ENCODE assay signal across 8 cellular contexts in the genomic region with DNA sequence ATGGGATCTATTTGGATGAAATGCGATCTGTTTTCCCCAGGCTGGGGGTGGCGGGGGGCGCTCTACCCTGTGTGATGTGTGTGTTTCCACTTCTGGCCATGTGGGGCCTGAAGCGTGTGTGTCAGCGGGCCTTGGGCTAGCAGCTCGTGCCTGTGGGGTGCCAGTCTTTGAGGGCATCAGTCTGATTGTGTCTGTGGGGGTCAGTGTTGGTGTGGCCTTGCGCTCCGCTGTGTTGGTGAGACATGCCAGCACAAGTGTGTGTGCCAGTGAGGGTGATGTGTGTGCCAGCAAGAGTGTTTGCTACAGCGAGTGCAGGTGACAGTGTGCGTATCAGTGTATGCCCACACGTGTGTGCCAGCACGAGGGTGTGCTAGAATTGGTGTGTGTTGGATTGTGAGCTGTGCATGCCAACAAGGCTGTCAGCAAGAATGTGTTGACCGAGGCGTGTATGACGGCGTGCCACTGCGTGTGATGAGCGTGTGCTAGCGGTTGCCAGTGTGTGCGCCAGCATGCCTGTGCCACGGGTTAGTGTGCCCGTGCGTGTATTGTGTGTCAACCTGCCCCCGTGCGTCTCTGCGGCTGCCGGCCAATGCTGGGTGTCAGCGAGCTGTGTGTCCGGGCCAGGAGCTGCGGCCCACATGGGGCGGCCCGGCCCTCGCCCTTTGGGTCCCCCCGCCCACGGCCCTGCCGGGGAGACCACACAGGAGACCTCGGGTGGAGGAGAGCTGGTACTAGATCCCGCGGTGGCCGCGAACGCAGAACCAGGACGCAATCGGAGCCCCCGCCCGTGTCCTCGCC. TPM values are rescaled to one million over a fixed set of nuclear protein-coding genes. Genes with fewer than 3 reads are reported as not detected.
A peak's percentile ranks its signal among the peaks of the same experiment; 100 is the strongest.
DNase-seq lines count a peak whose midpoint lies in the region; ATAC-seq, FAIRE-seq and TF ChIP-seq lines count a peak whose summit lies in the region.

No MANE protein-coding gene starts in this region.

- H3K9me3 ChIP-seq in H1 (ENCODE audit: insufficient read depth in 2 of 2, low read depth in 1 of 2, low read length in 1 of 2) (no peaks in the 10 kb centered on the region), muscle layer of colon (ENCODE audit: low read length) (no peaks in the 10 kb centered on the region), thyroid gland (no peaks in the 10 kb centered on the region)

- peak overlapping the region; percentile 20; the same call in 1 of the 2 replicates for H4K8ac ChIP-seq in H1 (ENCODE audit: extremely low read depth, insufficient read depth, low read length)

- FAIRE-seq in H1 (lab: Jason Lieb, UNC) = no peak

- intact Hi-C loops in activated CD4-positive, alpha-beta memory T cell treated with anti-CD3 and anti-CD28 coated beads for 36 hours (cut with micrococcal nuclease) = no loop called here
- intact Hi-C loops in thyroid gland (cut with DNase I) = no loop called here

- peak overlapping the region in 2 of 4 experiments; percentile 10 to 20; a peak in 1 of 7 replicates for H3K9ac ChIP-seq in H1 (replicated peaks in 1 of 4; ENCODE audit: extremely low read depth in 1 of 4, low read depth in 3 of 4, low read length in 3 of 4)
- H3K9ac ChIP-seq in muscle layer of colon (ENCODE audit: low read length) = peak overlapping the region; percentile 83

- no peak for TF ChIP-seq EP300 in H1 (IDR thresholded peaks at IDR 0.05; ENCODE audit: borderline replicate concordance in 1 of 2, low read depth in 2 of 2, low read length in 2 of 2)

- no peak overlapping the region for H3K23ac ChIP-seq in H1 (ENCODE audit: insufficient read length)

- WGBS in H1 (ENCODE audit: extremely low coverage in 1 of 2, insufficient coverage in 1 of 2, insufficient read length in 1 of 2, insufficient replicate concordance in 2 of 2, low coverage in 1 of 2, low lambda C conversion rate in 2 of 2, missing lambda C conversion rate in 1 of 2), 2 experiments = 19% methylated on average over 31 of the region's 47 CpGs; no CpG with 5 or more reads in 1 of the 2 experiments
- WGBS in thyroid gland, 2 donors = 39 to 54% methylated on average over 12 to 13 of the region's 47 CpGs

- H3K79me1 ChIP-seq in H1 (ENCODE audit: low read depth, low read length) = peaks cover 9% of the 10 kb centered on the region

- DNase-seq in CMK (ENCODE audit: low read depth) (peak; percentile 61), LNCaP clone FGC (ENCODE audit: low read depth) (no peak), H1 (ENCODE audit: low read depth in 1 of 2, low spot score in 2 of 2) (peak in 1 of 2 experiments; percentile 63), thyroid gland (peak; percentile 42 to 49)
- peak; percentile 56 for DNase-seq in activated CD4-positive, alpha-beta memory T cell treated with anti-CD3 and anti-CD28 coated beads for 36 hours

- peak overlapping the region; percentile 73 for H3K14ac ChIP-seq in H1 (ENCODE audit: insufficient read length)

- CTCF ChIA-PET in activated CD4-positive, alpha-beta memory T cell treated with anti-CD3 and anti-CD28 coated beads for 36 hours (lab: Charles Lee) = interaction anchor here (1.0 to 3.2 kb wide), 2 partner anchors 36 to 71 kb away, joined by 5 to 12 read pairs; no protein-coding TSS in a partner anchor
- CTCF ChIA-PET in H1 (lab: Charles Lee; ENCODE audit: partially characterized antibody) = interaction anchor here (0.6 to 2.3 kb wide), 13 partner anchors 11 to 76 kb away, joined by 3 to 16 read pairs (median 4); no protein-coding TSS in a partner anchor

- peak overlapping the region; percentile 77 for H3K4me3 Mint-ChIP-seq in activated CD4-positive, alpha-beta memory T cell treated with anti-CD3 and anti-CD28 coated beads for 36 hours

- H3K27me3 ChIP-seq in H1 (replicated peaks in 1 of 4; ENCODE audit: control insufficient read depth in 3 of 4, extremely low read depth in 1 of 4, insufficient read depth in 3 of 4, low read length in 3 of 4) = peaks cover 4 to 11% (median 10%) of the 10 kb centered on the region in 4 experiments; a peak in 6 of 7 replicates
- H3K27me3 ChIP-seq in muscle layer of colon (ENCODE audit: control insufficient read depth in 1 of 2, insufficient read depth in 2 of 2, low read length in 2 of 2) = no peaks in the 10 kb centered on the region
- H3K27me3 ChIP-seq in thyroid gland = no peaks in the 10 kb centered on the region

- peak overlapping the region; percentile 97 for H2BK120ac ChIP-seq in H1 (replicated peaks; ENCODE audit: low read depth, low read length)

- peak overlapping the region; percentile 63 for H2AFZ ChIP-seq in H1 (ENCODE audit: low read length)

- peak overlapping the region; percentile 100; the same call in 1 of the 2 replicates for H2BK15ac ChIP-seq in H1 (ENCODE audit: low read length)

- peaks cover 0 to 3% of the 10 kb centered on the region in 2 experiments; a peak in 1 of 4 replicates for H3K79me2 ChIP-seq in H1 (ENCODE audit: control insufficient read depth in 1 of 2, insufficient read depth in 2 of 2, low read length in 2 of 2)

- H3K36me3 ChIP-seq in H1 (ENCODE audit: control insufficient read depth in 2 of 4, insufficient read depth in 4 of 4, low read length in 3 of 4) (no peaks in the 10 kb centered on the region), muscle layer of colon (ENCODE audit: insufficient read depth, low read length) (no peaks in the 10 kb centered on the region), thyroid gland (no peaks in the 10 kb centered on the region)

- H2AK5ac ChIP-seq in H1 (ENCODE audit: low read depth, low read length) = peak overlapping the region; percentile 69

- peak overlapping the region; percentile 72 for H3K4me3 ChIP-seq in LNCaP clone FGC (ENCODE audit: low read depth, low read length)
- H3K4me3 ChIP-seq in H1 (ENCODE audit: extremely low read depth in 1 of 4, insufficient read depth in 2 of 4, low read depth in 3 of 4, low read length in 4 of 4) = peak overlapping the region; percentile 46 to 82 (median 58)
- H3K4me3 ChIP-seq in muscle layer of colon (ENCODE audit: low read depth in 1 of 2, low read length in 2 of 2) = peak overlapping the region; percentile 87 to 96
- H3K4me3 ChIP-seq in thyroid gland (replicated peaks in 1 of 3) = peak overlapping the region; percentile 24 to 63 (median 58)

- H3K56ac ChIP-seq in H1 (replicated peaks; ENCODE audit: insufficient read length, low read depth, low read length) = peak overlapping the region; percentile 43

- H3K4ac ChIP-seq in H1 (replicated peaks; ENCODE audit: insufficient read length, low read depth, low read length) = peak overlapping the region; percentile 98

- H3K23me2 ChIP-seq in H1 (ENCODE audit: low read depth, low read length) = peaks cover 19% of the 10 kb centered on the region

- peak overlapping the region; percentile 94 for H4K91ac ChIP-seq in H1 (replicated peaks; ENCODE audit: insufficient read length, low read length)

- H3K4me1 Mint-ChIP-seq in activated CD4-positive, alpha-beta memory T cell treated with anti-CD3 and anti-CD28 coated beads for 36 hours (ENCODE audit: low read depth) = peaks cover 42% of the 10 kb centered on the region

- ATAC-seq in GM21367 (IDR thresholded peaks at IDR 0.05; ENCODE audit: unreplicated experiment) = no peak
- ATAC-seq in GM21360 (IDR thresholded peaks at IDR 0.05; ENCODE audit: unreplicated experiment) = no peak

- no peaks in the 10 kb centered on the region for H3K27me3 Mint-ChIP-seq in activated CD4-positive, alpha-beta memory T cell treated with anti-CD3 and anti-CD28 coated beads for 36 hours

- H4K5ac ChIP-seq in H1 (ENCODE audit: insufficient read length, low read depth, low read length) = peak overlapping the region; percentile 25

- H2BK5ac ChIP-seq in H1 (ENCODE audit: low read depth, low read length) = peak overlapping the region; percentile 35; the same call in 1 of the 2 replicates

- H3K4me1 ChIP-seq in H1 (replicated peaks in 1 of 4; ENCODE audit: control insufficient read depth in 3 of 4, insufficient read depth in 4 of 4, low read length in 3 of 4) = peaks cover 10 to 28% (median 15%) of the 10 kb centered on the region in 4 experiments
- H3K4me1 ChIP-seq in muscle layer of colon (ENCODE audit: insufficient read depth, low read length) = peaks cover 56% of the 10 kb centered on the region
- H3K4me1 ChIP-seq in thyroid gland = peaks cover 10 to 48% of the 10 kb centered on the region in 2 donors

- peak overlapping the region; percentile 68 for H3K27ac Mint-ChIP-seq in activated CD4-positive, alpha-beta memory T cell treated with anti-CD3 and anti-CD28 coated beads for 36 hours

- peak overlapping the region; percentile 33; the same call in 1 of the 2 replicates for H3K18ac ChIP-seq in H1 (ENCODE audit: extremely low read depth, low read length)

- H2BK12ac ChIP-seq in H1 (ENCODE audit: low read depth, low read length) = peak overlapping the region; percentile 95

- no peak for TF ChIP-seq RAD21 in H1 (IDR thresholded peaks at IDR 0.05 in 1 of 2, conservative IDR thresholded peaks at IDR 0.05 in 1 of 2; ENCODE audit: low read depth in 2 of 2, low read length in 2 of 2)

- POLR2A ChIA-PET in activated CD4-positive, alpha-beta memory T cell treated with anti-CD3 and anti-CD28 coated beads for 36 hours (lab: Charles Lee) = interaction anchor here (0.5 to 1.6 kb wide), 4 partner anchors 10 to 175 kb away, joined by 3 to 8 read pairs (median 4); a partner anchor contains a TSS
- POLR2A ChIA-PET in H1 (lab: Charles Lee; ENCODE audit: partially characterized antibody) = interaction anchor here (1.1 to 6.6 kb wide), 6 partner anchors 11 to 208 kb away, joined by 3 to 72 read pairs (median 4); no protein-coding TSS in a partner anchor

- peaks cover 0 to 4% of the 10 kb centered on the region in 2 experiments for H4K20me1 ChIP-seq in H1 (replicated peaks in 1 of 2; ENCODE audit: control insufficient read depth in 1 of 2, insufficient read depth in 2 of 2, low read length in 2 of 2)

- H3K27ac ChIP-seq in H1 (ENCODE audit: low read depth, low read length) (no peak overlapping the region), muscle layer of colon (ENCODE audit: low read depth, low read length) (peak overlapping the region; percentile 92), thyroid gland (peak overlapping the region; percentile 66 to 88 (median 78))

- peak; percentile 0; the same call in 1 of the 2 replicates for TF ChIP-seq CTCF in LNCaP clone FGC (IDR thresholded peaks at IDR 0.05; ENCODE audit: control insufficient read depth, extremely low read depth, insufficient read depth)
- peak in 2 of 3 experiments; percentile 23 to 24; a peak in 2 of 4 replicates for TF ChIP-seq CTCF in H1 (IDR thresholded peaks at IDR 0.05; ENCODE audit: control extremely low read depth in 1 of 3, insufficient read depth in 1 of 3, low read depth in 1 of 3, low read length in 3 of 3)
- TF ChIP-seq CTCF in thyroid gland (IDR thresholded peaks at IDR 0.05) = no peak

- TF ChIP-seq POLR2A in H1 (IDR thresholded peaks at IDR 0.05; ENCODE audit: control extremely low read depth in 1 of 2, low read depth in 2 of 2, low read length in 2 of 2) (no peak), thyroid gland (IDR thresholded peaks at IDR 0.05) (no peak)

- H2BK20ac ChIP-seq in H1 (ENCODE audit: low read length) = peak overlapping the region; percentile 91

- H3K36me3 Mint-ChIP-seq in activated CD4-positive, alpha-beta memory T cell treated with anti-CD3 and anti-CD28 coated beads for 36 hours = no peaks in the 10 kb centered on the region

- peak overlapping the region; percentile 98 to 99 for H3K4me2 ChIP-seq in H1 (ENCODE audit: insufficient read depth in 1 of 2, low read depth in 2 of 2, low read length in 2 of 2)

- no peaks in the 10 kb centered on the region for H3K9me3 Mint-ChIP-seq in activated CD4-positive, alpha-beta memory T cell treated with anti-CD3 and anti-CD28 coated beads for 36 hours

RNA-seq across cellular contexts. Expression of a gene that starts 0.5 kb away (rescaled TPM):
- total RNA-seq in activated CD4-positive, alpha-beta memory T cell treated with anti-CD3 and anti-CD28 coated beads for 36 hours = 10 to 100 TPM; 16.3 to 18.8 TPM
- total RNA-seq in H1 (2021; fragmentation: NEBNext Ultra II Directional; extraction: Animal tissue kit (Norgen Biotek cat#: 25700)) = 24.1 and 31.8 TPM in 2 replicates
- polyA plus RNA-seq in H1 (2011; rRNA removed) = 9.4 and 12.4 TPM in 2 replicates
- 14.0 TPM for polyA plus RNA-seq in H1 (2011; cell fraction: cytosol; rRNA removed)
- 16.7 TPM for polyA plus RNA-seq in H1 (2011; cell fraction: nucleus; rRNA removed)
- polyA plus RNA-seq in H1 (2012, experiment 1 of 2) = 8.9 to 11.1 TPM (median 10.3 TPM) in 4 replicates
- 7.6 TPM for polyA plus RNA-seq in H1 (2012, experiment 2 of 2)
- polyA plus RNA-seq in H1 (2013, experiment 1 of 2) = 26.6 TPM
- polyA plus RNA-seq in H1 (2013, experiment 2 of 2) = 27.4 TPM
- 37.7 and 39.1 TPM in 2 replicates for polyA minus RNA-seq in H1 (2011; rRNA and poly(A)+ RNA removed)
- 16.1 TPM for polyA minus RNA-seq in H1 (2011; cell fraction: cytosol; rRNA and poly(A)+ RNA removed)
- 27.9 TPM for polyA minus RNA-seq in H1 (2011; cell fraction: nucleus; rRNA and poly(A)+ RNA removed)
- 10 to 100 TPM; 15.7 to 44.7 (median 27.7) TPM for total RNA-seq in thyroid gland

RNA-seq across cellular contexts. Expression of a gene that starts 48.4 kb away (rescaled TPM):
- 1,000 to 10,000 TPM; 4,423 to 4,525 TPM for total RNA-seq in activated CD4-positive, alpha-beta memory T cell treated with anti-CD3 and anti-CD28 coated beads for 36 hours
- 3,813 and 3,882 TPM in 2 replicates for total RNA-seq in H1 (2021; fragmentation: NEBNext Ultra II Directional; extraction: Animal tissue kit (Norgen Biotek cat#: 25700))
- polyA plus RNA-seq in H1 (2011; rRNA removed) = 4,194 and 5,088 TPM in 2 replicates
- polyA plus RNA-seq in H1 (2011; cell fraction: cytosol; rRNA removed) = 5,780 TPM
- polyA plus RNA-seq in H1 (2011; cell fraction: nucleus; rRNA removed) = 3,386 TPM
- 4,233 to 5,711 TPM (median 5,025 TPM) in 4 replicates for polyA plus RNA-seq in H1 (2012, experiment 1 of 2)
- 24,266 TPM for polyA plus RNA-seq in H1 (2012, experiment 2 of 2)
- 5,747 TPM for polyA plus RNA-seq in H1 (2013, experiment 1 of 2)
- polyA plus RNA-seq in H1 (2013, experiment 2 of 2) = 5,667 TPM
- 985 and 1,133 TPM in 2 replicates for polyA minus RNA-seq in H1 (2011; rRNA and poly(A)+ RNA removed)
- polyA minus RNA-seq in H1 (2011; cell fraction: cytosol; rRNA and poly(A)+ RNA removed) = 694 TPM
- polyA minus RNA-seq in H1 (2011; cell fraction: nucleus; rRNA and poly(A)+ RNA removed) = 657 TPM
- total RNA-seq in thyroid gland = 1,000 to 10,000 TPM; 1,039 to 1,811 (median 1,104) TPM

Comparison
In these comparisons a context has a peak if more than half of its experiments do, and no peak if none do; other contexts are left out.
1. CTCF ChIP-seq: peak in LNCaP clone FGC (single experiment) and H1 (2 of 3); none in thyroid gland (0 of 6).
2. Peak in every context shown above with its lines, with median percentiles within 50 percentile points of each other: H3K4me3 ChIP-seq.